In genomic region chr4:126916626-126917140, GRCh38 we compare ENCODE assay signal across 14 cellular contexts.
DNase-seq lines count a peak whose midpoint lies in the region; ATAC-seq and TF ChIP-seq lines count a peak whose summit lies in the region.
"Had no signal": no experiment of that assay in that cellular context is flagged by ENCODE, and none has a peak within 500 bp of the region (broad histone marks: within the 10 kb centered on the region; RNA-seq: fewer than 3 reads in every experiment).

No MANE protein-coding gene starts in this region.

- H2BK20ac ChIP-seq in IMR-90 (ENCODE audit: low read depth, low read length) = peak overlapping the region; percentile 87

- no TSS peak for BruUV-seq in IMR-90 (replicated peaks; lab: Mats Ljungman, UMichigan)

- peak overlapping the region; percentile 42 for H2AK9ac ChIP-seq in IMR-90 (replicated peaks; ENCODE audit: low read depth, low read length, poor library complexity)

- peak overlapping the region; percentile 93 for H3K23ac ChIP-seq in IMR-90 (ENCODE audit: low read depth, low read length)

- peak overlapping the region; percentile 67 for H4K91ac ChIP-seq in IMR-90 (ENCODE audit: insufficient read depth, low read depth, low read length)

- DNase-seq in AG04449 (ENCODE audit: low read depth, low spot score) = peak; percentile 64
- DNase-seq in IMR-90 = peak; percentile 86
- DNase-seq in astrocyte of the spinal cord (ENCODE audit: low read depth, low spot score) = peak; percentile 89
- DNase-seq in left lobe of liver (ENCODE audit: low spot score) = no peak
- no peak for DNase-seq in activated CD4-positive, alpha-beta T cell treated with anti-CD3 and anti-CD28 coated beads, Interleukin-2, amount 50 U/mL, for 1 hour
- DNase-seq in OCI-M2 (lab: John Stamatoyannopoulos, UW; ENCODE audit: unreplicated experiment) = no peak
- no peak for DNase-seq in Peyer's patch
- DNase-seq in retina = no peak
- DNase-seq: activated CD8-positive, alpha-beta memory T cell treated with anti-CD3 and anti-CD28 coated beads, Interleukin-2, amount 50 U/mL, for 48 hours; BE2C; NCI-H1105; NK-92 treated with Interleukin-12 subunit alpha and Interleukin-12 subunit beta, amount 100 ng/mL, for 24 hours; stimulated activated CD8-positive, alpha-beta memory T cell treated with anti-CD3 and anti-CD28 coated beads, Interleukin-4, amount 100 ng/mL, for 48 hours had no signal

- dilution Hi-C loops in IMR-90 (cut with HindIII; ENCODE audit: low sequenced_read_pairs, unreplicated experiment) = no loop called here

- intact Hi-C loops in IMR-90 (cut with micrococcal nuclease) = loop anchor here (5.0 kb wide), 1 partner anchor 219 kb away; no protein-coding TSS in a partner anchor

- H3K14ac ChIP-seq in IMR-90 (replicated peaks; ENCODE audit: low read depth, low read length) = peak overlapping the region; percentile 92

- peak overlapping the region; percentile 94 for H2BK120ac ChIP-seq in IMR-90 (ENCODE audit: low read depth, low read length)

- peaks cover 7% of the 10 kb centered on the region for H3K4me1 ChIP-seq in IMR-90 (ENCODE audit: control insufficient read depth, insufficient read depth, low read length)
- no peaks in the 10 kb centered on the region for H3K4me1 ChIP-seq in Peyer's patch
- H3K4me1 ChIP-seq: BE2C had no signal

- peak overlapping the region; percentile 77 for H3K4me2 ChIP-seq in IMR-90 (ENCODE audit: low read depth, low read length)

- H4K8ac ChIP-seq in IMR-90 (ENCODE audit: low read depth in 2 of 2, low read length in 2 of 2) = peak overlapping the region; percentile 25 to 79

- 0% methylated on average over 3 of the region's 10 CpGs; no CpG with 5 or more reads in 1 of the 2 experiments for WGBS in IMR-90 (ENCODE audit: extremely low coverage in 2 of 2, insufficient read length in 1 of 2), 2 experiments

- peak overlapping the region; percentile 60; the same call in 2 of the 3 replicates for H2BK15ac ChIP-seq in IMR-90 (ENCODE audit: low read depth, low read length)

- H3K4ac ChIP-seq in IMR-90 (ENCODE audit: low read depth, low read length) = peak overlapping the region; percentile 91

- H3K36me3 ChIP-seq in IMR-90 (ENCODE audit: control insufficient read depth, insufficient read depth, low read length) (no peaks in the 10 kb centered on the region), Peyer's patch (no peaks in the 10 kb centered on the region)
- H3K36me3 ChIP-seq: BE2C had no signal

- POLR2A ChIA-PET in AG04449 (lab: Yijun Ruan, JAX) = interaction anchor here (0.9 kb wide), 1 partner anchor 14 kb away, joined by 3 read pairs; no protein-coding TSS in a partner anchor
- POLR2A ChIA-PET in IMR-90 (lab: Charles Lee; ENCODE audit: unreplicated experiment) = no interaction called here

- TF ChIP-seq RAD21 in IMR-90 (IDR thresholded peaks at IDR 0.05; ENCODE audit: low read length) = no peak

- in situ Hi-C loops in IMR-90 (cut with MboI; ENCODE audit: low sequenced_read_pairs) (no loop called here), astrocyte of the spinal cord (cut with HindIII; ENCODE audit: low sequenced_read_pairs) (no loop called here)

- peak; percentile 92 for ATAC-seq in IMR-90 (ENCODE audit: low read depth)
- ATAC-seq in left lobe of liver = peak; percentile 32

- H4K5ac ChIP-seq in IMR-90 (ENCODE audit: low read depth, low read length) = peak overlapping the region; percentile 79

- TF ChIP-seq POLR2A in IMR-90 (IDR thresholded peaks at IDR 0.05; ENCODE audit: low read depth, low read length) (no peak), Peyer's patch (IDR thresholded peaks at IDR 0.05) (no peak)

- H2AK5ac ChIP-seq in IMR-90 (ENCODE audit: low read depth, low read length) = no peak overlapping the region; the same call in 1 of the 2 replicates

- peak overlapping the region; percentile 67; the same call in 1 of the 2 replicates for H3K56ac ChIP-seq in IMR-90 (ENCODE audit: extremely low read depth, insufficient read depth, low read length)

- H3K79me1 ChIP-seq in IMR-90 (ENCODE audit: low read depth in 1 of 2, low read length in 2 of 2) = no peaks in the 10 kb centered on the region

- H3K9ac ChIP-seq in IMR-90 (ENCODE audit: low read depth, low read length) = peak overlapping the region; percentile 56

- H3K18ac ChIP-seq in IMR-90 (ENCODE audit: low read depth, low read length) = peak overlapping the region; percentile 83

- no peaks in the 10 kb centered on the region for H3K9me1 ChIP-seq in IMR-90 (ENCODE audit: insufficient read depth, low read length)

- H3K27me3 ChIP-seq in IMR-90 (ENCODE audit: control insufficient read depth, insufficient read depth, low read length) (no peaks in the 10 kb centered on the region), Peyer's patch (no peaks in the 10 kb centered on the region)
- H3K27me3 ChIP-seq: BE2C had no signal

- H3K4me3 ChIP-seq in AG04449 (ENCODE audit: low read depth, low read length) (peak overlapping the region; percentile 49), IMR-90 (ENCODE audit: insufficient read depth, low read depth, low read length) (peak overlapping the region; percentile 21), astrocyte of the spinal cord (ENCODE audit: low read depth, low read length) (no peak overlapping the region), Peyer's patch (no peak overlapping the region)
- H3K4me3 ChIP-seq: skin epidermis had no signal

- TF ChIP-seq CTCF in AG04449 (IDR thresholded peaks at IDR 0.05; ENCODE audit: insufficient read depth, low read length, missing control alignments) = peak; percentile 20
- TF ChIP-seq CTCF in IMR-90 (conservative IDR thresholded peaks at IDR 0.05; ENCODE audit: low read depth, low read length) = 0 out of 2 replicates have a peak, but pooled peaks have one; percentile 10
- TF ChIP-seq CTCF in astrocyte of the spinal cord (IDR thresholded peaks at IDR 0.05; ENCODE audit: low read depth, low read length) = no peak
- TF ChIP-seq CTCF in Peyer's patch (IDR thresholded peaks at IDR 0.05) = no peak

- H2AFZ ChIP-seq in IMR-90 (replicated peaks; ENCODE audit: low read length, poor library complexity) = peak overlapping the region; percentile 86

- H3K9me3 ChIP-seq in IMR-90 (ENCODE audit: control insufficient read depth, insufficient read depth, low read length) (no peaks in the 10 kb centered on the region), Peyer's patch (no peaks in the 10 kb centered on the region)
- H3K9me3 ChIP-seq: BE2C had no signal

- peak overlapping the region; percentile 85 for H2BK5ac ChIP-seq in IMR-90 (ENCODE audit: low read depth, low read length, poor library complexity, severe bottlenecking)

- H3K27ac ChIP-seq in IMR-90 (ENCODE audit: insufficient read depth, low read length) = peak overlapping the region; percentile 86
- no peak overlapping the region for H3K27ac ChIP-seq in Peyer's patch

- no peaks in the 10 kb centered on the region for H4K20me1 ChIP-seq in IMR-90 (ENCODE audit: insufficient read depth, low read length)

- CTCF ChIA-PET in AG04449 (lab: Yijun Ruan, JAX) (interaction anchor here (0.9 to 1.2 kb wide), 2 partner anchors 17 to 19 kb away, joined by 3 read pairs; no protein-coding TSS in a partner anchor), IMR-90 (lab: Yijun Ruan, JAX) (interaction anchor here (0.6 kb wide), 1 partner anchor 809 kb away, joined by 3 read pairs; no protein-coding TSS in a partner anchor)

TF ChIP-seq in IMR-90, 13 proteins besides CTCF, POLR2A, EP300 and RAD21:
- no peak; the same call in 1 of the 2 replicates for TF ChIP-seq CEBPB (IDR thresholded peaks at IDR 0.05; ENCODE audit: low read depth, low read length)
- no peak for TF ChIP-seq RFX5 (IDR thresholded peaks at IDR 0.05; ENCODE audit: low read depth, low read length)
- no peak for TF ChIP-seq USF2 (IDR thresholded peaks at IDR 0.05; ENCODE audit: low read depth, low read length)
- no peak for TF ChIP-seq NFE2L2 (IDR thresholded peaks at IDR 0.05; ENCODE audit: low read depth, low read length)
- no peak; the same call in 1 of the 2 replicates for TF ChIP-seq BHLHE40 (IDR thresholded peaks at IDR 0.05; ENCODE audit: low read depth, low read length)
- TF ChIP-seq MXI1 (IDR thresholded peaks at IDR 0.05; ENCODE audit: borderline replicate concordance, low read depth, low read length) = no peak
- no peak for TF ChIP-seq FOS (IDR thresholded peaks at IDR 0.05; ENCODE audit: low read depth, low read length)
- no peak for TF ChIP-seq MAFK (IDR thresholded peaks at IDR 0.05; ENCODE audit: low read depth, low read length)
- no peak for TF ChIP-seq RCOR1 (IDR thresholded peaks at IDR 0.05; ENCODE audit: insufficient replicate concordance, low read length)
- no peak for TF ChIP-seq CHD1 (IDR thresholded peaks at IDR 0.05; ENCODE audit: low read depth, low read length)
- no peak for TF ChIP-seq MAZ (IDR thresholded peaks at IDR 0.05; ENCODE audit: borderline replicate concordance, low read depth, low read length)
- no peak for TF ChIP-seq SMC3 (IDR thresholded peaks at IDR 0.05; ENCODE audit: low read depth, low read length)
- no peak for TF ChIP-seq ELK1 (IDR thresholded peaks at IDR 0.05; ENCODE audit: borderline replicate concordance, low read depth, low read length)

Comparison
In these comparisons a context has a peak if more than half of its experiments do, and no peak if none do; other contexts are left out.
1. DNase-seq: peak in AG04449 (single experiment), IMR-90 (single experiment) and astrocyte of the spinal cord (single experiment); none in left lobe of liver (single experiment), activated CD4-positive, alpha-beta T cell treated with anti-CD3 and anti-CD28 coated beads, Interleukin-2, amount 50 U/mL, for 1 hour (single experiment), OCI-M2 (single experiment), Peyer's patch (0 of 3) and retina (single experiment).
2. H3K4me3 ChIP-seq: peak in AG04449 (single experiment) and IMR-90 (single experiment); none in astrocyte of the spinal cord (single experiment) and Peyer's patch (0 of 4).
3. CTCF ChIP-seq: peak in AG04449 (single experiment) and IMR-90 (single experiment); none in astrocyte of the spinal cord (single experiment) and Peyer's patch (0 of 6).